ENCODE assay signal across 20 cellular contexts in genomic region chr11:128389461-128389976, GRCh38.
"Had no signal": no experiment of that assay in that cellular context is flagged by ENCODE, and none has a peak within 500 bp of the region (broad histone marks: within the 10 kb centered on the region; RNA-seq: fewer than 3 reads in every experiment).

No MANE protein-coding gene starts in this region.

- H3K27ac ChIP-seq: hepatocyte, lower lobe of right lung, prostate gland, right lobe of liver, testis, upper lobe of left lung had no signal

- ATAC-seq: activated CD8-positive, alpha-beta T cell treated with anti-CD3 and anti-CD28 coated beads, Interleukin-2, amount 10 ng/mL, durations not matched to agents 7 days and 5 days; activated T-cell treated with anti-CD3 and anti-CD28 coated beads, Interleukin-2, amount 50 U/mL, for 4 hours; lower lobe of right lung; SK-N-SH treated with all-trans-retinoic acid at 6 μM for 48 hours had no signal

- H3K9me3 ChIP-seq: lower lobe of right lung, prostate gland, right lobe of liver, testis, upper lobe of left lung had no signal

- DNase-seq: activated CD4-positive, alpha-beta T cell treated with anti-CD3 and anti-CD28 coated beads, Interleukin-2, amount 10 ng/mL, durations not matched to agents 24 days and 14 days; activated CD8-positive, alpha-beta T cell treated with anti-CD3 and anti-CD28 coated beads, Interleukin-2, amount 10 ng/mL, durations not matched to agents 7 days and 5 days; activated naive CD4-positive, alpha-beta T cell treated with anti-CD3 and anti-CD28 coated beads, Interleukin-2, amount 10 ng/mL, durations not matched to agents 7 days and 5 days; activated naive CD8-positive, alpha-beta T cell treated with anti-CD3 and anti-CD28 coated beads, Interleukin-2, amount 50 U/mL, for 24 hours; activated T-cell treated with anti-CD3 and anti-CD28 coated beads, Interleukin-2, amount 50 U/mL, for 4 hours; anterior cingulate cortex; cerebellar nuclear complex; effector memory CD4-positive, alpha-beta T cell; lower lobe of right lung; right lobe of liver; SIG-M5; stimulated activated CD4-positive, alpha-beta T cell treated with anti-CD3 and anti-CD28 coated beads, Interleukin-4, amount 100 ng/mL, for 1 hour; T-helper 1 cell; T1000; testis; upper lobe of left lung had no signal

- H3K4me2 ChIP-seq: hepatocyte, smooth muscle cell had no signal

- H3K27me3 ChIP-seq: hepatocyte, right lobe of liver, testis, upper lobe of left lung had no signal

- H2AFZ ChIP-seq: hepatocyte had no signal

- H3K4me3 ChIP-seq: hepatocyte, lower lobe of right lung, prostate gland, right lobe of liver, smooth muscle cell, testis, upper lobe of left lung had no signal

- H3K36me3 ChIP-seq: lower lobe of right lung, prostate gland, right lobe of liver, upper lobe of left lung had no signal

- H3K79me2 ChIP-seq: hepatocyte had no signal

- H3K4me1 ChIP-seq: prostate gland, right lobe of liver had no signal
